In genomic region chr16:56764835-56765234, GRCh38 we compare ENCODE assay signal across 18 cellular contexts. TPM values are rescaled to one million over a fixed set of nuclear protein-coding genes. Genes with fewer than 3 reads are reported as not detected.
DNase-seq lines count a peak whose midpoint lies in the region; ATAC-seq, FAIRE-seq and TF ChIP-seq lines count a peak whose summit lies in the region.
"Had no signal": no experiment of that assay in that cellular context is flagged by ENCODE, and none has a peak within 500 bp of the region (broad histone marks: within the 10 kb centered on the region; RNA-seq: fewer than 3 reads in every experiment).

No MANE protein-coding gene starts in this region.

- no peak for DNase-seq in activated naive CD4-positive, alpha-beta T cell treated with anti-CD3 and anti-CD28 coated beads, Interleukin-2, amount 10 ng/mL, durations not matched to agents 7 days and 5 days
- DNase-seq in activated naive CD4-positive, alpha-beta T cell treated with anti-CD3 and anti-CD28 coated beads, Interleukin-2, amount 50 U/mL, for 16 hours: no peak
- no peak for DNase-seq in GM12878 (ENCODE audit: low read depth, low spot score)
- DNase-seq in COLO668 (lab: John Stamatoyannopoulos, UW; ENCODE audit: unreplicated experiment): no peak
- no peak for DNase-seq in mucosa of descending colon
- DNase-seq in type B pancreatic cell (ENCODE audit: extremely low spot score, unreplicated experiment): no peak
- DNase-seq: ACHN, DND-41, NCI-H1417 treated with DMSO at 0.1 percent for 48 hours, NCI-H2029, NCI-H510A, NCI-H774 had no signal

- H3K27me3 Mint-ChIP-seq in activated naive CD4-positive, alpha-beta T cell treated with anti-CD3 and anti-CD28 coated beads, Interleukin-2, amount 10 ng/mL, durations not matched to agents 7 days and 5 days: no peaks in the 10 kb centered on the region
- no peaks in the 10 kb centered on the region for H3K27me3 Mint-ChIP-seq in T-helper 1 cell treated with Interleukin-12 subunit alpha and Interleukin-12 subunit beta and Interleukin-4 antibody, amounts not matched to agents 30 μg/mL and 1 μg/mL, for 36 hours (ENCODE audit: low read depth)
- no peaks in the 10 kb centered on the region for H3K27me3 Mint-ChIP-seq in type B pancreatic cell

- no peaks in the 10 kb centered on the region for H3K9me3 Mint-ChIP-seq in activated naive CD4-positive, alpha-beta T cell treated with anti-CD3 and anti-CD28 coated beads, Interleukin-2, amount 10 ng/mL, durations not matched to agents 7 days and 5 days
- H3K9me3 Mint-ChIP-seq in T-helper 1 cell treated with Interleukin-12 subunit alpha and Interleukin-12 subunit beta and Interleukin-4 antibody, amounts not matched to agents 30 μg/mL and 1 μg/mL, for 36 hours: no peaks in the 10 kb centered on the region
- H3K9me3 Mint-ChIP-seq in type B pancreatic cell: no peaks in the 10 kb centered on the region
- H3K9me3 Mint-ChIP-seq: GM23338 had no signal

- 83% methylated on average over 2 of the region's 2 CpGs for WGBS in GM12878 (ENCODE audit: insufficient coverage, insufficient replicate concordance, low lambda C conversion rate, missing lambda C conversion rate)

- in situ Hi-C loops in GM12878 (cut with MboI): no loop called here

- H3K4me1 ChIP-seq in GM12878 (ENCODE audit: control insufficient read depth, insufficient read depth, low read length): no peaks in the 10 kb centered on the region
- H3K4me1 ChIP-seq in mucosa of descending colon (ENCODE audit: low read depth): peaks cover 9% of the 10 kb centered on the region

- no peak for TF ChIP-seq EP300 in GM12878 (IDR thresholded peaks at IDR 0.05; ENCODE audit: borderline replicate concordance in 1 of 2, control insufficient read depth in 1 of 2, low read depth in 2 of 2, low read length in 2 of 2)

- peak overlapping the region; percentile 71 for H3K27ac Mint-ChIP-seq in activated naive CD4-positive, alpha-beta T cell treated with anti-CD3 and anti-CD28 coated beads, Interleukin-2, amount 10 ng/mL, durations not matched to agents 7 days and 5 days
- peak overlapping the region; percentile 76 for H3K27ac Mint-ChIP-seq in T-helper 1 cell treated with Interleukin-12 subunit alpha and Interleukin-12 subunit beta and Interleukin-4 antibody, amounts not matched to agents 30 μg/mL and 1 μg/mL, for 36 hours
- H3K27ac Mint-ChIP-seq in type B pancreatic cell: no peak overlapping the region
- H3K27ac Mint-ChIP-seq: GM23338 had no signal

- H3K4me1 Mint-ChIP-seq in activated naive CD4-positive, alpha-beta T cell treated with anti-CD3 and anti-CD28 coated beads, Interleukin-2, amount 10 ng/mL, durations not matched to agents 7 days and 5 days: peaks cover 14% of the 10 kb centered on the region
- peaks cover 17% of the 10 kb centered on the region for H3K4me1 Mint-ChIP-seq in T-helper 1 cell treated with Interleukin-12 subunit alpha and Interleukin-12 subunit beta and Interleukin-4 antibody, amounts not matched to agents 30 μg/mL and 1 μg/mL, for 36 hours (ENCODE audit: low read depth)
- peaks cover 6% of the 10 kb centered on the region for H3K4me1 Mint-ChIP-seq in type B pancreatic cell (ENCODE audit: unreplicated experiment)

- no peak for ATAC-seq in GM12878
- ATAC-seq in mucosa of descending colon: no peak
- ATAC-seq: GM23338, Panc1, Right ventricle myocardium inferior had no signal

- no peak overlapping the region for H3K4me3 Mint-ChIP-seq in activated naive CD4-positive, alpha-beta T cell treated with anti-CD3 and anti-CD28 coated beads, Interleukin-2, amount 10 ng/mL, durations not matched to agents 7 days and 5 days
- H3K4me3 Mint-ChIP-seq in T-helper 1 cell treated with Interleukin-12 subunit alpha and Interleukin-12 subunit beta and Interleukin-4 antibody, amounts not matched to agents 30 μg/mL and 1 μg/mL, for 36 hours: no peak overlapping the region
- no peak overlapping the region for H3K4me3 Mint-ChIP-seq in type B pancreatic cell
- H3K4me3 Mint-ChIP-seq: GM23338 had no signal

- SMC1A ChIA-PET in GM12878 (lab: Charles Lee; ENCODE audit: uncharacterized antibody, unreplicated experiment): interaction anchor here (0.7 to 1.5 kb wide), 4 partner anchors 9 to 27 kb away, joined by 3 to 4 read pairs (median 3); no protein-coding TSS in a partner anchor

- no peaks in the 10 kb centered on the region for H3K27me3 ChIP-seq in GM12878 (replicated peaks in 1 of 2; ENCODE audit: control insufficient read depth in 2 of 2, insufficient read depth in 2 of 2, low read length in 1 of 2)

- no peak for TF ChIP-seq POLR2A in GM12878 (IDR thresholded peaks at IDR 0.05; ENCODE audit: low read depth, low read length)

- no peak for TF ChIP-seq RAD21 in GM12878 (IDR thresholded peaks at IDR 0.05; ENCODE audit: insufficient read depth, low read depth, low read length)

- intact Hi-C loops in GM12878 (cut with micrococcal nuclease; ENCODE audit: unreplicated experiment) (no loop called here), mucosa of descending colon (cut with DNase I, micrococcal nuclease) (no loop called here)

- RAD21 ChIA-PET in GM12878 (lab: Charles Lee; ENCODE audit: unreplicated experiment): no interaction called here

- no peak overlapping the region for H3K9ac ChIP-seq in GM12878 (ENCODE audit: control insufficient read depth, insufficient read depth, low read length)

- BruUV-seq in GM12878 (replicated peaks; lab: Mats Ljungman, UMichigan): no TSS peak

- CTCF ChIA-PET in activated naive CD4-positive, alpha-beta T cell treated with anti-CD3 and anti-CD28 coated beads, Interleukin-2, amount 10 ng/mL, durations not matched to agents 7 days and 5 days (lab: Charles Lee): interaction anchor here (1.0 kb wide), 1 partner anchor 16 kb away, joined by 3 read pairs; no protein-coding TSS in a partner anchor
- CTCF ChIA-PET in GM12878 (lab: Yijun Ruan, JAX): no interaction called here

- H3K36me3 ChIP-seq in GM12878 (ENCODE audit: control insufficient read depth in 2 of 2, insufficient read depth in 2 of 2, low read length in 1 of 2): peaks cover 2 to 11% of the 10 kb centered on the region in 2 experiments; a peak in 3 of 4 replicates
- no peaks in the 10 kb centered on the region for H3K36me3 ChIP-seq in mucosa of descending colon (ENCODE audit: low read depth)

- POLR2A ChIA-PET in GM12878 (lab: Charles Lee): no interaction called here

- H4K20me1 ChIP-seq in GM12878 (ENCODE audit: control insufficient read depth, insufficient read depth): no peaks in the 10 kb centered on the region

- H3K27ac ChIP-seq in GM12878 (ENCODE audit: control insufficient read depth, insufficient read depth): no peak overlapping the region
- H3K27ac ChIP-seq: SK-N-MC had no signal

- H3K4me3 ChIP-seq in GM12878 (no peak overlapping the region), mucosa of descending colon (no peak overlapping the region)
- H3K4me3 ChIP-seq: GM23338, SK-N-MC had no signal

- no peak overlapping the region for H2AFZ ChIP-seq in GM12878 (ENCODE audit: control insufficient read depth, low read depth, low read length)
- H2AFZ ChIP-seq: GM23338 had no signal

- H3K4me2 ChIP-seq in GM12878 (ENCODE audit: control insufficient read depth, insufficient read depth): no peak overlapping the region
- H3K4me2 ChIP-seq: GM23338 had no signal

- H3K36me3 Mint-ChIP-seq in activated naive CD4-positive, alpha-beta T cell treated with anti-CD3 and anti-CD28 coated beads, Interleukin-2, amount 10 ng/mL, durations not matched to agents 7 days and 5 days: peaks cover 20% of the 10 kb centered on the region
- peaks cover 8% of the 10 kb centered on the region for H3K36me3 Mint-ChIP-seq in T-helper 1 cell treated with Interleukin-12 subunit alpha and Interleukin-12 subunit beta and Interleukin-4 antibody, amounts not matched to agents 30 μg/mL and 1 μg/mL, for 36 hours (ENCODE audit: low read depth)
- H3K36me3 Mint-ChIP-seq in type B pancreatic cell: peaks cover 7% of the 10 kb centered on the region

- no peaks in the 10 kb centered on the region for H3K79me2 ChIP-seq in GM12878 (ENCODE audit: control insufficient read depth, insufficient read depth, low read length)

- TF ChIP-seq CTCF in GM12878 (IDR thresholded peaks at IDR 0.05 in 2 of 3, conservative IDR thresholded peaks at IDR 0.05 in 1 of 3; ENCODE audit: control insufficient read depth in 2 of 3, extremely low read depth in 1 of 3, insufficient read depth in 1 of 3, low read depth in 3 of 3, low read length in 3 of 3): no peak
- no peak for TF ChIP-seq CTCF in mucosa of descending colon (IDR thresholded peaks at IDR 0.05)
- no peak for TF ChIP-seq CTCF in type B pancreatic cell (conservative IDR thresholded peaks at IDR 0.05)

- no peak for FAIRE-seq in GM12878 (lab: Jason Lieb, UNC)
- FAIRE-seq: G401.6 had no signal

- H3K9me3 ChIP-seq in GM12878 (replicated peaks; ENCODE audit: control insufficient read depth, insufficient read depth, low read length): no peaks in the 10 kb centered on the region
- no peaks in the 10 kb centered on the region for H3K9me3 ChIP-seq in mucosa of descending colon

TF ChIP-seq in GM12878, 131 proteins besides CTCF, POLR2A, EP300 and RAD21:
- TF ChIP-seq SMAD1 (IDR thresholded peaks at IDR 0.05; ENCODE audit: low read depth, partially characterized antibody) (no peak), IRF4 (IDR thresholded peaks at IDR 0.05; ENCODE audit: low read depth, low read length) (no peak), YY1 (IDR thresholded peaks at IDR 0.05; ENCODE audit: low read depth, low read length) (peak; percentile 17; the same call in 1 of the 2 replicates)

RNA-seq across cellular contexts. Expression of gene NUP93, which starts 34.9 kb away (rescaled TPM):
- 95.5 and 105 TPM in 2 replicates for total RNA-seq in GM12878 (2013; cell fraction: nucleolus; rRNA removed)
- 97.0 and 102 TPM in 2 replicates for total RNA-seq in GM12878 (2014; rRNA removed)
- total RNA-seq in GM12878 (2014; rRNA removed; fragmentation: Illumina TruSeq; extraction: Trizol): 97.2 and 103 TPM in 2 replicates
- total RNA-seq in GM12878 (2021): 120 and 131 TPM in 2 replicates
- polyA plus RNA-seq in GM12878 (2011; ENCODE audit: low read depth): 42.2 TPM
- polyA plus RNA-seq in GM12878 (2011; rRNA removed): 41.2 and 82.2 TPM in 2 replicates
- polyA plus RNA-seq in GM12878 (2011; cell fraction: cytosol; rRNA removed): 87.7 and 91.7 TPM in 2 replicates
- 109 and 110 TPM in 2 replicates for polyA plus RNA-seq in GM12878 (2011; cell fraction: nucleus; rRNA removed)
- 38.1 and 47.2 TPM in 2 replicates for polyA plus RNA-seq in GM12878 (2012)
- 92.3 and 93.1 TPM in 2 replicates for polyA plus RNA-seq in GM12878 (2014; fragmentation: Illumina TruSeq; extraction: Trizol)
- 100 to 1,000 TPM in 1 of 2 experiments, 10 to 100 TPM in 1; 87.9 to 118 TPM for polyA plus RNA-seq in GM12878 (2014; fragmentation: Nextera tagmentation; extraction: Ambion mirVana)
- 104 and 116 TPM in 2 replicates for polyA plus RNA-seq in GM12878 (2014; rRNA removed)
- polyA plus RNA-seq in GM12878 (2016; fragmentation: Nextera tagmentation; extraction: Ambion mirVana): 100 to 1,000 TPM; 151 to 175 TPM
- polyA minus RNA-seq in GM12878 (2011; rRNA and poly(A)+ RNA removed): 87.6 and 109 TPM in 2 replicates
- polyA minus RNA-seq in GM12878 (2011; cell fraction: cytosol; rRNA and poly(A)+ RNA removed): 25.7 and 45.1 TPM in 2 replicates
- polyA minus RNA-seq in GM12878 (2011; cell fraction: nucleus; rRNA and poly(A)+ RNA removed): 29.1 and 56.7 TPM in 2 replicates
- 10 to 100 TPM; 31.0 to 45.6 (median 40.8) TPM for total RNA-seq in mucosa of descending colon
- total RNA-seq in type B pancreatic cell (ENCODE audit: low replicate concordance): 68.8 and 101 TPM in 2 replicates
